In the genomic region with DNA sequence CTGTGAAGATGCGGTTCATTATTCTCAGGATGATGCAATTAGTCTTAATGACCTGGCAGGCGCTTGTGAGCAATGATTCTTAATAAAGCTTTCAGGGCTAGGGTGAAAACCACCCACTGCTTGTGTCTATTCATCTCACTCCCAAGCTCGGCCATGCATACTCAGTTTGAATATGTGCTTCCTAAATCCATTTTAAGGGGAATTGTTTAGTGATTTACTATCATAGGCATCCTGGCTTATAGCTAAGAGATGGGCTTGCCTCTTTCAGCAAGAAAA, we compare ENCODE assay signal across 17 cellular contexts.
A peak's percentile ranks its signal among the peaks of the same experiment; 100 is the strongest.
DNase-seq lines count a peak whose midpoint lies in the region; ATAC-seq and TF ChIP-seq lines count a peak whose summit lies in the region.
"Had no signal": no experiment of that assay in that cellular context is flagged by ENCODE, and none has a peak within 500 bp of the region (broad histone marks: within the 10 kb centered on the region; RNA-seq: fewer than 3 reads in every experiment).

No MANE protein-coding gene starts in this region.

- ATAC-seq in GM19395 (IDR thresholded peaks at IDR 0.05; ENCODE audit: unreplicated experiment) (peak; percentile 50), HG02759 (IDR thresholded peaks at IDR 0.05; ENCODE audit: unreplicated experiment) (peak; percentile 42), HG03442 (IDR thresholded peaks at IDR 0.05; ENCODE audit: unreplicated experiment) (peak; percentile 37)
- ATAC-seq in natural killer cell treated with Interleukin-12 subunit alpha and Interleukin-12 subunit beta and Interleukin-15 and Interleukin-18, amount 100 ng/mL, for 72 hours = no peak
- ATAC-seq: heart left ventricle, K562 had no signal

- TF ChIP-seq EP300 in esophagus muscularis mucosa (IDR thresholded peaks at IDR 0.05) = no peak

- no peaks in the 10 kb centered on the region for H3K9me3 ChIP-seq in esophagus muscularis mucosa
- H3K9me3 ChIP-seq: colonic mucosa had no signal

- H3K4me3 ChIP-seq in GM12864 (ENCODE audit: low read depth, low read length) (no peak overlapping the region), esophagus muscularis mucosa (no peak overlapping the region)
- H3K4me3 ChIP-seq: colonic mucosa, heart left ventricle, K562 had no signal

- H3K27me3 ChIP-seq in esophagus muscularis mucosa = no peaks in the 10 kb centered on the region
- H3K27me3 ChIP-seq: colonic mucosa, heart left ventricle had no signal

- H3K9me3 Mint-ChIP-seq in natural killer cell treated with Interleukin-12 subunit alpha and Interleukin-12 subunit beta and Interleukin-15 and Interleukin-18, amount 100 ng/mL, for 72 hours = no peaks in the 10 kb centered on the region

- no peaks in the 10 kb centered on the region for H3K36me3 Mint-ChIP-seq in natural killer cell treated with Interleukin-12 subunit alpha and Interleukin-12 subunit beta and Interleukin-15 and Interleukin-18, amount 100 ng/mL, for 72 hours

- H3K4me1 Mint-ChIP-seq in natural killer cell treated with Interleukin-12 subunit alpha and Interleukin-12 subunit beta and Interleukin-15 and Interleukin-18, amount 100 ng/mL, for 72 hours (ENCODE audit: low read depth in 2 of 2) = peaks cover 17 to 18% of the 10 kb centered on the region in 2 donors

- H3K27me3 Mint-ChIP-seq in natural killer cell treated with Interleukin-12 subunit alpha and Interleukin-12 subunit beta and Interleukin-15 and Interleukin-18, amount 100 ng/mL, for 72 hours = peaks cover 0 to 2% of the 10 kb centered on the region in 2 donors

- H3K27ac ChIP-seq in esophagus muscularis mucosa (replicated peaks in 1 of 4) = no peak overlapping the region
- H3K27ac ChIP-seq: colonic mucosa, heart left ventricle had no signal

- no peak overlapping the region for H3K27ac Mint-ChIP-seq in natural killer cell treated with Interleukin-12 subunit alpha and Interleukin-12 subunit beta and Interleukin-15 and Interleukin-18, amount 100 ng/mL, for 72 hours

- H3K4me3 Mint-ChIP-seq in natural killer cell treated with Interleukin-12 subunit alpha and Interleukin-12 subunit beta and Interleukin-15 and Interleukin-18, amount 100 ng/mL, for 72 hours = no peak overlapping the region

- H3K4me1 ChIP-seq in esophagus muscularis mucosa = no peaks in the 10 kb centered on the region
- H3K4me1 ChIP-seq: colonic mucosa had no signal

- DNase-seq in GM12864 (ENCODE audit: low read depth) = peak; percentile 38
- DNase-seq in HuH-7.5 (ENCODE audit: low spot score) = no peak
- no peak for DNase-seq in natural killer cell treated with Interleukin-12 subunit alpha and Interleukin-12 subunit beta and Interleukin-15 and Interleukin-18, amount 100 ng/mL, for 72 hours (ENCODE audit: low spot score)
- no peak for DNase-seq in esophagus muscularis mucosa (ENCODE audit: extremely low spot score)
- no peak for DNase-seq in OCI-M2 (lab: John Stamatoyannopoulos, UW; ENCODE audit: unreplicated experiment)
- DNase-seq: ACHN; activated CD4-positive, alpha-beta T cell treated with anti-CD3 and anti-CD28 coated beads, Interleukin-2, amount 50 U/mL, for 4 hours; colonic mucosa; heart left ventricle; NCI-H1436; NCI-H510A; stimulated activated CD4-positive, alpha-beta T cell treated with anti-CD3 and anti-CD28 coated beads, Interleukin-1b, Interleukin-23, amount 100 ng/mL, for 48 hours; trophoblast cell had no signal

- no peak for TF ChIP-seq POLR2A in esophagus muscularis mucosa (IDR thresholded peaks at IDR 0.05; ENCODE audit: low read depth)

- TF ChIP-seq CTCF in GM12864 (IDR thresholded peaks at IDR 0.05; ENCODE audit: low read depth, low read length, missing control alignments) = no peak
- no peak for TF ChIP-seq CTCF in esophagus muscularis mucosa (IDR thresholded peaks at IDR 0.05)

- intact Hi-C loops in esophagus muscularis mucosa (cut with DNase I) = no loop called here

- 72% methylated on average over 3 of the region's 3 CpGs for WGBS in esophagus muscularis mucosa

- H3K36me3 ChIP-seq in esophagus muscularis mucosa = no peaks in the 10 kb centered on the region
- H3K36me3 ChIP-seq: colonic mucosa, heart left ventricle had no signal

Comparison
In these comparisons a context has a peak if more than half of its experiments do, and no peak if none do; other contexts are left out.
1. ATAC-seq: peak in GM19395 (single experiment), HG02759 (single experiment) and HG03442 (single experiment); none in natural killer cell treated with Interleukin-12 subunit alpha and Interleukin-12 subunit beta and Interleukin-15 and Interleukin-18, amount 100 ng/mL, for 72 hours (0 of 2).